16 cellular contexts compared by ENCODE assay signal in genomic region chr1:221562542-221563475, GRCh38.
"Had no signal": no experiment of that assay in that cellular context is flagged by ENCODE, and none has a peak within 500 bp of the region (broad histone marks: within the 10 kb centered on the region; RNA-seq: fewer than 3 reads in every experiment).

No MANE protein-coding gene starts in this region.

- H3K27ac Mint-ChIP-seq: activated T-helper 17 cell treated with anti-CD3 and anti-CD28 coated beads, Interleukin-2, amount 50 U/mL, for 72 hours; effector memory CD8-positive, alpha-beta T cell; T-helper 2 cell treated with Interferon-gamma antibody and Interleukin-4, amounts not matched to agents 5 μg/mL and 100 μg/mL, for 36 hours had no signal

- ATAC-seq: activated T-helper 17 cell treated with anti-CD3 and anti-CD28 coated beads, Interleukin-2, amount 50 U/mL, for 72 hours; effector memory CD8-positive, alpha-beta T cell; stimulated activated naive CD8-positive, alpha-beta T cell treated with anti-CD3 and anti-CD28 coated beads, Interleukin-15, Interleukin-2, amounts not matched to agents 100 U/mL and 50 U/mL, for 24 hours had no signal

- H3K4me3 Mint-ChIP-seq: activated T-helper 17 cell treated with anti-CD3 and anti-CD28 coated beads, Interleukin-2, amount 50 U/mL, for 72 hours; effector memory CD8-positive, alpha-beta T cell; naive B cell; T-helper 2 cell treated with Interferon-gamma antibody and Interleukin-4, amounts not matched to agents 5 μg/mL and 100 μg/mL, for 36 hours had no signal

- H3K36me3 Mint-ChIP-seq: naive B cell had no signal

- H3K36me3 ChIP-seq: upper lobe of left lung had no signal

- DNase-seq: activated CD4-positive, alpha-beta T cell treated with anti-CD3 and anti-CD28 coated beads, Interleukin-2, amount 50 U/mL, for 1 hour; activated naive CD4-positive, alpha-beta T cell treated with Interleukin-2 at 50 U/mL for 16 hours; anterior cingulate cortex; effector memory CD8-positive, alpha-beta T cell; foreskin melanocyte; head of caudate nucleus; mammary epithelial cell; naive B cell; stimulated activated CD4-positive, alpha-beta T cell treated with anti-CD3 and anti-CD28 coated beads, Interleukin-4, amount 100 ng/mL, for 4 hours; stimulated activated CD8-positive, alpha-beta memory T cell treated with anti-CD3 and anti-CD28 coated beads, Interleukin-4, amount 100 ng/mL, for 48 hours; stimulated activated naive CD8-positive, alpha-beta T cell treated with anti-CD3 and anti-CD28 coated beads, Interleukin-15, Interleukin-2, amounts not matched to agents 100 U/mL and 50 U/mL, for 24 hours had no signal

- H3K4me3 ChIP-seq: smooth muscle cell, upper lobe of left lung had no signal

- H3K27me3 ChIP-seq: upper lobe of left lung had no signal

- H3K27ac ChIP-seq: epithelial cell of prostate, upper lobe of left lung had no signal

- H3K4me1 ChIP-seq: upper lobe of left lung had no signal

- H3K27me3 Mint-ChIP-seq: activated T-helper 17 cell treated with anti-CD3 and anti-CD28 coated beads, Interleukin-2, amount 50 U/mL, for 72 hours had no signal

- H3K4me1 Mint-ChIP-seq: activated T-helper 17 cell treated with anti-CD3 and anti-CD28 coated beads, Interleukin-2, amount 50 U/mL, for 72 hours; naive B cell had no signal

- H3K9me3 ChIP-seq: upper lobe of left lung had no signal

- H3K9me3 Mint-ChIP-seq: activated T-helper 17 cell treated with anti-CD3 and anti-CD28 coated beads, Interleukin-2, amount 50 U/mL, for 72 hours; effector memory CD8-positive, alpha-beta T cell; naive B cell; T-helper 2 cell treated with Interferon-gamma antibody and Interleukin-4, amounts not matched to agents 5 μg/mL and 100 μg/mL, for 36 hours had no signal
